In genomic region chr22:17579535-17579981, GRCh38 we compare ENCODE assay signal across 16 cellular contexts. TPM values are rescaled to one million over a fixed set of nuclear protein-coding genes. Genes with fewer than 3 reads are reported as not detected.
"Had no signal": no experiment of that assay in that cellular context is flagged by ENCODE, and none has a peak within 500 bp of the region (broad histone marks: within the 10 kb centered on the region; RNA-seq: fewer than 3 reads in every experiment).

No MANE protein-coding gene starts in this region.

- H3K9me3 ChIP-seq: sigmoid colon, thyroid gland, vagina had no signal

- ATAC-seq: esophagus mucosa had no signal

- H3K4me3 ChIP-seq: sigmoid colon, thyroid gland, vagina had no signal

- DNase-seq: activated CD4-positive, alpha-beta T cell treated with anti-CD3 and anti-CD28 coated beads, Interleukin-2, amount 10 ng/mL, durations not matched to agents 24 days and 14 days; activated CD4-positive, CD25-positive, alpha-beta regulatory T cell; activated gamma-delta T cell treated with Interleukin-2 at 50 U/mL for 16 hours; sigmoid colon; stimulated activated CD4-positive, alpha-beta T cell treated with anti-CD3 and anti-CD28 coated beads, Interleukin-1b, Interleukin-23, amount 100 ng/mL, for 48 hours; thyroid gland had no signal

- H3K27me3 ChIP-seq: sigmoid colon, thyroid gland, vagina had no signal

- FAIRE-seq: bronchial epithelial cell, keratinocyte, TTC549 had no signal

- H3K4me1 ChIP-seq: sigmoid colon, thyroid gland, vagina had no signal

- H3K36me3 ChIP-seq: sigmoid colon, thyroid gland, vagina had no signal

- H3K27ac ChIP-seq: sigmoid colon, thyroid gland, vagina had no signal

RNA-seq across cellular contexts. Expression of gene SLC25A18, which starts 16.3 kb away (rescaled TPM):
- total RNA-seq: activated CD4-positive, alpha-beta T cell treated with anti-CD3 and anti-CD28 coated beads, Interleukin-2, amount 10 ng/mL, durations not matched to agents 24 days and 14 days; bronchial epithelial cell; chondrocyte; dermis microvascular lymphatic vessel endothelial cell; osteoblast; pulmonary artery endothelial cell; T-helper 2 cell treated with Interferon-gamma antibody and Interleukin-4, amounts not matched to agents 100 ng/mL and 5 ng/mL, for 36 hours had no signal
